In genomic region chr19:17234911-17235617, GRCh38 we compare ENCODE assay signal across 8 cellular contexts. TPM values are rescaled to one million over a fixed set of nuclear protein-coding genes. Genes with fewer than 3 reads are reported as not detected.
DNase-seq lines count a peak whose midpoint lies in the region; ATAC-seq and TF ChIP-seq lines count a peak whose summit lies in the region.

No MANE protein-coding gene starts in this region.

- peaks cover 12% of the 10 kb centered on the region for H3K4me1 Mint-ChIP-seq in activated CD8-positive, alpha-beta T cell treated with anti-CD3 and anti-CD28 coated beads, Interleukin-2, amount 10 ng/mL, durations not matched to agents 7 days and 5 days (ENCODE audit: low read depth)
- peaks cover 7 to 15% (median 14%) of the 10 kb centered on the region in 4 donors for H3K4me1 Mint-ChIP-seq in naive thymus-derived CD8-positive, alpha-beta T cell

- no peak for TF ChIP-seq CTCF in tibial nerve (IDR thresholded peaks at IDR 0.05)

- H3K27me3 Mint-ChIP-seq in activated CD8-positive, alpha-beta T cell treated with anti-CD3 and anti-CD28 coated beads, Interleukin-2, amount 10 ng/mL, durations not matched to agents 7 days and 5 days (ENCODE audit: low read depth): no peaks in the 10 kb centered on the region
- H3K27me3 Mint-ChIP-seq in naive thymus-derived CD8-positive, alpha-beta T cell: no peaks in the 10 kb centered on the region

- 33 to 37% methylated on average over 8 of the region's 36 CpGs for WGBS in tibial nerve, 2 donors

- peak overlapping the region; percentile 30 to 56 (median 39) for H3K4me3 ChIP-seq in tibial nerve

- TF ChIP-seq EP300 in tibial nerve (IDR thresholded peaks at IDR 0.05): no peak

- H3K27ac Mint-ChIP-seq in activated CD8-positive, alpha-beta T cell treated with anti-CD3 and anti-CD28 coated beads, Interleukin-2, amount 10 ng/mL, durations not matched to agents 7 days and 5 days: peak overlapping the region; percentile 49
- H3K27ac Mint-ChIP-seq in naive thymus-derived CD8-positive, alpha-beta T cell: peak overlapping the region in 3 of 10 donors; percentile 27 to 74 (median 43)

- H3K9ac ChIP-seq in ES-I3 (ENCODE audit: low read depth, low read length): peak overlapping the region; percentile 90

- no peaks in the 10 kb centered on the region; the same call in 1 of the 2 replicates for H3K36me3 ChIP-seq in ES-I3 (ENCODE audit: insufficient read depth, low read length)
- H3K36me3 ChIP-seq in tibial nerve: peaks cover 0 to 64% (median 0%) of the 10 kb centered on the region in 3 donors

- POLR2A ChIA-PET in activated CD8-positive, alpha-beta T cell treated with anti-CD3 and anti-CD28 coated beads, Interleukin-2, amount 10 ng/mL, durations not matched to agents 7 days and 5 days (lab: Charles Lee): interaction anchor here (0.8 to 2.0 kb wide), 9 partner anchors 9 to 159 kb away, joined by 3 to 14 read pairs (median 4); partner anchors contain the start of genes ANKLE1, BABAM1, OCEL1 and USE1
- POLR2A ChIA-PET in naive thymus-derived CD8-positive, alpha-beta T cell (lab: Charles Lee): interaction anchor here (0.5 to 2.6 kb wide), 10 partner anchors 9 to 161 kb away, joined by 3 to 30 read pairs (median 8); partner anchors contain the start of genes BABAM1, MYO9B, NR2F6 and OCEL1

- no peaks in the 10 kb centered on the region for H3K9me3 Mint-ChIP-seq in activated CD8-positive, alpha-beta T cell treated with anti-CD3 and anti-CD28 coated beads, Interleukin-2, amount 10 ng/mL, durations not matched to agents 7 days and 5 days (ENCODE audit: insufficient read depth)
- no peaks in the 10 kb centered on the region for H3K9me3 Mint-ChIP-seq in naive thymus-derived CD8-positive, alpha-beta T cell

- peak; percentile 27 for ATAC-seq in HG02571 (IDR thresholded peaks at IDR 0.05; ENCODE audit: unreplicated experiment)
- peak; percentile 63 for ATAC-seq in activated CD8-positive, alpha-beta T cell treated with anti-CD3 and anti-CD28 coated beads, Interleukin-2, amount 10 ng/mL, durations not matched to agents 7 days and 5 days
- peak; percentile 47 to 56 for ATAC-seq in naive thymus-derived CD8-positive, alpha-beta T cell

- H3K27ac ChIP-seq in epithelial cell of prostate (peak overlapping the region; percentile 59), tibial nerve (peak overlapping the region; percentile 47 to 78 (median 68))

- H3K4me1 ChIP-seq in ES-I3 (ENCODE audit: insufficient read depth, low read length) (peaks cover 14% of the 10 kb centered on the region), tibial nerve (peaks cover 0 to 31% (median 17%) of the 10 kb centered on the region in 4 donors)

- CTCF ChIA-PET in activated CD8-positive, alpha-beta T cell treated with anti-CD3 and anti-CD28 coated beads, Interleukin-2, amount 10 ng/mL, durations not matched to agents 7 days and 5 days (lab: Charles Lee): interaction anchor here (0.7 to 4.4 kb wide), 17 partner anchors 9 to 168 kb away, joined by 3 to 16 read pairs (median 4); partner anchors contain the start of genes BABAM1 and OCEL1

- no peaks in the 10 kb centered on the region for H3K27me3 ChIP-seq in tibial nerve

- DNase-seq in NCI-H2227 treated with DMSO at 0.1 percent for 48 hours (lab: John Stamatoyannopoulos, UW) (peak; percentile 39), epithelial cell of prostate (ENCODE audit: low read depth, low spot score) (no peak), tibial nerve (ENCODE audit: low spot score in 2 of 2) (no peak), DMS153 (lab: John Stamatoyannopoulos, UW) (no peak)
- DNase-seq in activated CD8-positive, alpha-beta T cell treated with anti-CD3 and anti-CD28 coated beads, Interleukin-2, amount 10 ng/mL, durations not matched to agents 7 days and 5 days: peak; percentile 73
- DNase-seq in naive thymus-derived CD8-positive, alpha-beta T cell: peak in 7 of 10 donors; percentile 26 to 57 (median 49)

- H3K36me3 Mint-ChIP-seq in activated CD8-positive, alpha-beta T cell treated with anti-CD3 and anti-CD28 coated beads, Interleukin-2, amount 10 ng/mL, durations not matched to agents 7 days and 5 days (ENCODE audit: low read depth): peaks cover 12% of the 10 kb centered on the region
- peaks cover 0 to 11% (median 0%) of the 10 kb centered on the region in 3 donors for H3K36me3 Mint-ChIP-seq in naive thymus-derived CD8-positive, alpha-beta T cell

- H3K9me3 ChIP-seq in ES-I3 (ENCODE audit: control insufficient read depth, insufficient read depth, low read length) (no peaks in the 10 kb centered on the region), tibial nerve (no peaks in the 10 kb centered on the region)

- TF ChIP-seq POLR2A in tibial nerve (IDR thresholded peaks at IDR 0.05): no peak

- H3K4me3 Mint-ChIP-seq in activated CD8-positive, alpha-beta T cell treated with anti-CD3 and anti-CD28 coated beads, Interleukin-2, amount 10 ng/mL, durations not matched to agents 7 days and 5 days: peak overlapping the region; percentile 81
- H3K4me3 Mint-ChIP-seq in naive thymus-derived CD8-positive, alpha-beta T cell: peak overlapping the region; percentile 67 to 88 (median 80)

RNA-seq across cellular contexts. Expression of gene OCEL1, which starts 9.0 kb away (rescaled TPM):
- 10 to 100 TPM; 24.3 to 28.3 TPM for total RNA-seq in activated CD8-positive, alpha-beta T cell treated with anti-CD3 and anti-CD28 coated beads, Interleukin-2, amount 10 ng/mL, durations not matched to agents 7 days and 5 days
- total RNA-seq in naive thymus-derived CD8-positive, alpha-beta T cell: 10 to 100 TPM; 38.9 to 42.3 TPM
- 10 to 100 TPM; 21.9 to 52.4 (median 40.1) TPM for polyA plus RNA-seq in naive thymus-derived CD8-positive, alpha-beta T cell
- 10 to 100 TPM in 1 of 4 donors, 1 to 10 TPM in 3; 3.3 to 30.0 (median 5.8) TPM for total RNA-seq in tibial nerve

RNA-seq across cellular contexts. Expression of gene NR2F6, which starts 10.7 kb away (rescaled TPM):
- 1 to 10 TPM; 4.1 to 4.3 TPM for total RNA-seq in activated CD8-positive, alpha-beta T cell treated with anti-CD3 and anti-CD28 coated beads, Interleukin-2, amount 10 ng/mL, durations not matched to agents 7 days and 5 days
- 1 to 10 TPM; 1.1 to 1.6 TPM for total RNA-seq in naive thymus-derived CD8-positive, alpha-beta T cell
- polyA plus RNA-seq in naive thymus-derived CD8-positive, alpha-beta T cell: 1 to 10 TPM in 2 of 3 donors, under 1 TPM in 1; 0.93 to 1.5 (median 1.3) TPM
- total RNA-seq in tibial nerve: 10 to 100 TPM; 30.0 to 46.0 (median 39.5) TPM

RNA-seq across cellular contexts. Expression of gene USE1, which starts 19.9 kb away (rescaled TPM):
- 10 to 100 TPM; 26.5 to 27.9 TPM for total RNA-seq in activated CD8-positive, alpha-beta T cell treated with anti-CD3 and anti-CD28 coated beads, Interleukin-2, amount 10 ng/mL, durations not matched to agents 7 days and 5 days
- 10 to 100 TPM; 49.7 to 56.7 TPM for total RNA-seq in naive thymus-derived CD8-positive, alpha-beta T cell
- 10 to 100 TPM; 50.4 to 69.0 (median 57.0) TPM for polyA plus RNA-seq in naive thymus-derived CD8-positive, alpha-beta T cell
- 10 to 100 TPM; 17.4 to 50.0 (median 28.0) TPM for total RNA-seq in tibial nerve

RNA-seq across cellular contexts. Expression of gene USHBP1, which starts 29.5 kb away (rescaled TPM):
- total RNA-seq in activated CD8-positive, alpha-beta T cell treated with anti-CD3 and anti-CD28 coated beads, Interleukin-2, amount 10 ng/mL, durations not matched to agents 7 days and 5 days: not detected
- not detected for total RNA-seq in naive thymus-derived CD8-positive, alpha-beta T cell
- polyA plus RNA-seq in naive thymus-derived CD8-positive, alpha-beta T cell: not detected
- 10 to 100 TPM in 2 of 4 donors, 1 to 10 TPM in 2; 3.1 to 29.4 (median 17.5) TPM for total RNA-seq in tibial nerve

RNA-seq across cellular contexts. Expression of gene BABAM1, which starts 32.2 kb away (rescaled TPM):
- 100 to 1,000 TPM; 116 to 117 TPM for total RNA-seq in activated CD8-positive, alpha-beta T cell treated with anti-CD3 and anti-CD28 coated beads, Interleukin-2, amount 10 ng/mL, durations not matched to agents 7 days and 5 days
- total RNA-seq in naive thymus-derived CD8-positive, alpha-beta T cell: 100 to 1,000 TPM; 104 to 105 TPM
- 100 to 1,000 TPM; 102 to 106 (median 106) TPM for polyA plus RNA-seq in naive thymus-derived CD8-positive, alpha-beta T cell
- total RNA-seq in tibial nerve: 10 to 100 TPM; 60.0 to 72.0 (median 67.0) TPM

Comparison
In these comparisons a context has a peak if more than half of its experiments do, and no peak if none do; other contexts are left out.
1. DNase-seq: peak in NCI-H2227 treated with DMSO at 0.1 percent for 48 hours (single experiment), activated CD8-positive, alpha-beta T cell treated with anti-CD3 and anti-CD28 coated beads, Interleukin-2, amount 10 ng/mL, durations not matched to agents 7 days and 5 days (single experiment) and naive thymus-derived CD8-positive, alpha-beta T cell (7 of 10); none in epithelial cell of prostate (single experiment), tibial nerve (0 of 2) and DMS153 (single experiment).
2. RNA of gene NR2F6, which starts 10.7 kb away (total RNA-seq): 30.0 to 46.0 TPM in tibial nerve; 4.1 to 4.3 TPM in activated CD8-positive, alpha-beta T cell treated with anti-CD3 and anti-CD28 coated beads, Interleukin-2, amount 10 ng/mL, durations not matched to agents 7 days and 5 days and 1.1 to 1.6 TPM in naive thymus-derived CD8-positive, alpha-beta T cell; every median in the first group is over 4 times any median in the second.
3. Peak in every context shown above with its lines, with median percentiles within 50 percentile points of each other: ATAC-seq.